In the genomic region with DNA sequence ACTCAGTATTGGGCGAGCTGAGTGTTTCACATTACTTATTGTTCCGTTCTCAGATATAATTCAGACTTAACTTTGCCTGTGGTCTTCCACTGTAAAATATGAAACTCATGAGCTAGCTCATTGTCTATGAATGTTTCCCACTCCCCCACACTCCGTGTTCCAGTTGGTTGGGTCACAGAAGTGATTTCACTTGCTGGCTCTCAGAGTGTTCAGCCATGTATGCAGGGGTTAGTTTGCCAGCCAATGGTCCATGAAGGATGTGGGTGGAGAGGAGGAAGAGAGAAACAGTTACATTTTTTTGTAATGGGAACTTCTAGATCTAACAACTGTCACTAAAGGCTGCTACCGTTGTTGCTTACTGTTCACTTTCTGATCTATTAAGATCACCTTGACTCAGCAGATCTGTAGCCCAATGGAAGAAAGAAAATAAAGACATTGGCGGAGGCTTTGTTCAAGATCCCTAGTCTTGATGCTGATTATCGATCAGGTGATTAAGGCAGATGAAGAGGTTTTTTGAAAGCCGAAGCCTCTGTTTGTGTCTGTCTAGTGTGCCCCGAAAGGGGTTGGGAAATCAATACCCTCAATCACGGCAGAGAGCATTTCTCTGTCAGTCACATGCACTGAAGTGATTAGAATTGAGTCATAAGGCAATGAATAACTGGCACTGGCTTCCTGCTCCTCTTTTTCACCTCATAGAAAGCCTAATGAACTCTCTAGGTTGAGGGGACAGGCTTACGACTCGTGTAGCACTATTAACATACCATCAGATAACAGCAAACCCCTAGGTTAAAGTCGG, we compare ENCODE assay signal across 10 cellular contexts.
DNase-seq lines count a peak whose midpoint lies in the region; ATAC-seq and TF ChIP-seq lines count a peak whose summit lies in the region.
"Had no signal": no experiment of that assay in that cellular context is flagged by ENCODE, and none has a peak within 500 bp of the region (broad histone marks: within the 10 kb centered on the region; RNA-seq: fewer than 3 reads in every experiment).

No MANE protein-coding gene starts in this region.

- TF ChIP-seq CTCF in left ventricle myocardium inferior (IDR thresholded peaks at IDR 0.05; ENCODE audit: borderline replicate concordance) (no peak), lower leg skin (IDR thresholded peaks at IDR 0.05) (no peak)

- H3K4me3 ChIP-seq in left ventricle myocardium inferior (no peak overlapping the region), lower leg skin (ENCODE audit: low read depth, poor library complexity, severe bottlenecking) (no peak overlapping the region)

- H3K27me3 ChIP-seq in left ventricle myocardium inferior (ENCODE audit: low read depth), result no peaks in the 10 kb centered on the region

- WGBS in lower leg skin, 2 donors, result 63 to 68% methylated on average over 12 of the region's 12 CpGs

- DNase-seq in Right ventricle myocardium inferior (ENCODE audit: missing footprints) (no peak), left ventricle myocardium inferior (no peak), fibroblast of peridontal ligament (ENCODE audit: extremely low read depth) (peak; percentile 25), inferior parietal cortex (ENCODE audit: extremely low spot score) (no peak), lower leg skin (ENCODE audit: low spot score in 2 of 2) (no peak), HUDEP-2 (lab: John Stamatoyannopoulos, UW; ENCODE audit: unreplicated experiment in 76 of 76) (no peak), putamen (ENCODE audit: low spot score) (no peak)
- DNase-seq: cerebellar nuclear complex, NCI-H1436 had no signal

- intact Hi-C loops in Right ventricle myocardium inferior (cut with DNase I), result no loop called here
- intact Hi-C loops in left ventricle myocardium inferior (cut with micrococcal nuclease), result no loop called here
- intact Hi-C loops in lower leg skin (cut with DNase I; ENCODE audit: low total_unique reads), result no loop called here

- no peak for TF ChIP-seq POLR2A in lower leg skin (IDR thresholded peaks at IDR 0.05)

- no peaks in the 10 kb centered on the region for H3K9me3 ChIP-seq in left ventricle myocardium inferior (replicated peaks)

- H3K36me3 ChIP-seq in left ventricle myocardium inferior, result no peaks in the 10 kb centered on the region

- no peak overlapping the region for H3K27ac ChIP-seq in left ventricle myocardium inferior (replicated peaks)

- ATAC-seq in Right ventricle myocardium inferior, result peak; percentile 68
- ATAC-seq in HG03342 (IDR thresholded peaks at IDR 0.05; ENCODE audit: unreplicated experiment), result peak; percentile 96

- H3K4me1 ChIP-seq in left ventricle myocardium inferior, result no peaks in the 10 kb centered on the region
